Comparison of ENCODE assay signal across 3 cellular contexts in genomic region chr4:173177232-173177631, GRCh38.
TF ChIP-seq lines count a peak whose summit lies in the region.

No MANE protein-coding gene starts in this region.

TF ChIP-seq in SK-N-SH, 30 proteins besides CTCF, POLR2A, EP300 and RAD21:
- TF ChIP-seq RXRA (IDR thresholded peaks at IDR 0.05; ENCODE audit: borderline replicate concordance, low read depth), result no peak
- no peak for TF ChIP-seq POLR2AphosphoS5 (IDR thresholded peaks at IDR 0.05; ENCODE audit: low read depth, low read length)
- no peak for TF ChIP-seq MXI1 (IDR thresholded peaks at IDR 0.05; ENCODE audit: low read depth, low read length)
- no peak for TF ChIP-seq USF1 (IDR thresholded peaks at IDR 0.05; ENCODE audit: borderline replicate concordance, low read depth)
- no peak for TF ChIP-seq FOXM1 (IDR thresholded peaks at IDR 0.05; ENCODE audit: low read depth)
- no peak for TF ChIP-seq USF2 (IDR thresholded peaks at IDR 0.05; ENCODE audit: borderline replicate concordance, low read depth, low read length)
- TF ChIP-seq TCF12 (IDR thresholded peaks at IDR 0.05), result no peak
- no peak for TF ChIP-seq ELF1 (IDR thresholded peaks at IDR 0.05)
- no peak for TF ChIP-seq FOXJ3 (CRISPR knock-in tag; IDR thresholded peaks at IDR 0.05)
- TF ChIP-seq TEAD4 (IDR thresholded peaks at IDR 0.05; ENCODE audit: borderline replicate concordance, insufficient read depth), result no peak
- TF ChIP-seq RCOR1 (IDR thresholded peaks at IDR 0.05; ENCODE audit: low read length), result no peak
- no peak for TF ChIP-seq IRF3 (IDR thresholded peaks at IDR 0.05; ENCODE audit: low read depth, low read length)
- no peak for TF ChIP-seq NFIC (IDR thresholded peaks at IDR 0.05; ENCODE audit: borderline replicate concordance)
- no peak for TF ChIP-seq MEF2A (IDR thresholded peaks at IDR 0.05; ENCODE audit: borderline replicate concordance, low read depth)
- no peak for TF ChIP-seq EZH2phosphoT487 (IDR thresholded peaks at IDR 0.05; ENCODE audit: borderline replicate concordance, low read depth)
- TF ChIP-seq PBX3 (IDR thresholded peaks at IDR 0.05), result no peak
- no peak for TF ChIP-seq RFX5 (IDR thresholded peaks at IDR 0.05; ENCODE audit: low read length)
- no peak for TF ChIP-seq SIN3A (IDR thresholded peaks at IDR 0.05; ENCODE audit: borderline replicate concordance, low read depth, low read length)
- TF ChIP-seq SMC3 (IDR thresholded peaks at IDR 0.05; ENCODE audit: low read depth, low read length), result no peak

TF ChIP-seq in SK-N-SH treated with all-trans-retinoic acid at 6 μM for 48 hours, 23 proteins besides CTCF, POLR2A, EP300 and RAD21:
- TF ChIP-seq ISL1 (CRISPR knock-in tag; IDR thresholded peaks at IDR 0.05) (no peak), TCF4 (CRISPR knock-in tag; IDR thresholded peaks at IDR 0.05; ENCODE audit: borderline replicate concordance) (no peak), ZNF565 (CRISPR knock-in tag; conservative IDR thresholded peaks at IDR 0.05; ENCODE audit: low read depth) (no peak), POU6F1 (CRISPR knock-in tag; IDR thresholded peaks at IDR 0.05; ENCODE audit: borderline replicate concordance, low read depth) (no peak), ZFP30 (CRISPR knock-in tag; IDR thresholded peaks at IDR 0.05) (no peak), PPARA (CRISPR knock-in tag; IDR thresholded peaks at IDR 0.05; ENCODE audit: borderline replicate concordance) (no peak), TSHZ2 (CRISPR knock-in tag; IDR thresholded peaks at IDR 0.05) (no peak), GLIS3 (CRISPR knock-in tag; IDR thresholded peaks at IDR 0.05) (no peak), ZFP3 (CRISPR knock-in tag; IDR thresholded peaks at IDR 0.05) (no peak), ARNTL (CRISPR knock-in tag; IDR thresholded peaks at IDR 0.05; ENCODE audit: borderline replicate concordance, low read depth) (no peak), RARB (CRISPR knock-in tag; IDR thresholded peaks at IDR 0.05) (no peak), CSDC2 (CRISPR knock-in tag; IDR thresholded peaks at IDR 0.05) (no peak), TOX (CRISPR knock-in tag; IDR thresholded peaks at IDR 0.05; ENCODE audit: borderline replicate concordance) (no peak), ZNF70 (CRISPR knock-in tag; IDR thresholded peaks at IDR 0.05) (no peak), SNAI2 (CRISPR knock-in tag; IDR thresholded peaks at IDR 0.05) (no peak), OSR1 (CRISPR knock-in tag; IDR thresholded peaks at IDR 0.05) (no peak)

TF ChIP-seq in GM12878, 131 proteins besides CTCF, POLR2A, EP300 and RAD21:
- TF ChIP-seq CHD2 (IDR thresholded peaks at IDR 0.05; ENCODE audit: borderline replicate concordance, low read depth, low read length), result no peak
- no peak for TF ChIP-seq HDGF (IDR thresholded peaks at IDR 0.05)
- no peak for TF ChIP-seq SIX5 (IDR thresholded peaks at IDR 0.05; ENCODE audit: low read depth, low read length, severe bottlenecking)
- TF ChIP-seq IKZF1 (conservative IDR thresholded peaks at IDR 0.05), result no peak
- TF ChIP-seq GABPA (IDR thresholded peaks at IDR 0.05; ENCODE audit: low read depth), result no peak
- TF ChIP-seq MYC (IDR thresholded peaks at IDR 0.05; ENCODE audit: insufficient read depth, insufficient read length, insufficient replicate concordance, low read length, severe bottlenecking), result no peak
- TF ChIP-seq ESRRA (IDR thresholded peaks at IDR 0.05; ENCODE audit: low read length), result no peak
- no peak for TF ChIP-seq LARP7 (IDR thresholded peaks at IDR 0.05)
- no peak for TF ChIP-seq IRF5 (IDR thresholded peaks at IDR 0.05; ENCODE audit: borderline replicate concordance)
- TF ChIP-seq ZNF24 (IDR thresholded peaks at IDR 0.05), result no peak
- no peak for TF ChIP-seq POLR2AphosphoS2 (IDR thresholded peaks at IDR 0.05; ENCODE audit: low read depth, low read length)
- TF ChIP-seq RUNX3 (IDR thresholded peaks at IDR 0.05; ENCODE audit: low read length), result no peak
